In genomic region chr6:13812359-13812642, GRCh38 we compare ENCODE assay signal across 1 cellular context.
TF ChIP-seq lines count a peak whose summit lies in the region.

No MANE protein-coding gene starts in this region.

TF ChIP-seq in endothelial cell of umbilical vein, 7 proteins besides CTCF, POLR2A, EP300 and RAD21:
- no peak for TF ChIP-seq POLR2AphosphoS5 (IDR thresholded peaks at IDR 0.05; ENCODE audit: insufficient read depth, low read depth, low read length)
- no peak for TF ChIP-seq JUN (IDR thresholded peaks at IDR 0.05; ENCODE audit: borderline replicate concordance, insufficient read depth, insufficient read length, low read depth)
- TF ChIP-seq GATA2 (IDR thresholded peaks at IDR 0.05; ENCODE audit: insufficient read depth, insufficient read length, low read depth, low read length), result no peak
- TF ChIP-seq MYC (IDR thresholded peaks at IDR 0.05; ENCODE audit: low read depth, low read length), result no peak
- no peak for TF ChIP-seq FOS (IDR thresholded peaks at IDR 0.05; ENCODE audit: borderline replicate concordance, insufficient read depth, low read length)
- TF ChIP-seq EZH2 (IDR thresholded peaks at IDR 0.05; ENCODE audit: borderline replicate concordance, low read depth, low read length, severe bottlenecking), result no peak
- TF ChIP-seq MAX (IDR thresholded peaks at IDR 0.05; ENCODE audit: insufficient read depth, insufficient read length), result no peak
